ENCODE assay signal across 16 cellular contexts in genomic region chr5:30099634-30100033, GRCh38.
DNase-seq lines count a peak whose midpoint lies in the region; ATAC-seq, FAIRE-seq and TF ChIP-seq lines count a peak whose summit lies in the region.
"Had no signal": no experiment of that assay in that cellular context is flagged by ENCODE, and none has a peak within 500 bp of the region (broad histone marks: within the 10 kb centered on the region; RNA-seq: fewer than 3 reads in every experiment).

No MANE protein-coding gene starts in this region.

- peak overlapping the region; percentile 62 for H3K9ac ChIP-seq in astrocyte (ENCODE audit: low read length)

- FAIRE-seq in astrocyte (lab: Jason Lieb, UNC): no peak

- H3K79me2 ChIP-seq in astrocyte (ENCODE audit: insufficient read depth, low read length): peaks cover 4% of the 10 kb centered on the region

- H3K4me3 Mint-ChIP-seq in astrocyte (ENCODE audit: unreplicated experiment): no peak overlapping the region
- H3K4me3 Mint-ChIP-seq in osteocyte (ENCODE audit: unreplicated experiment): peak overlapping the region; percentile 61
- H3K4me3 Mint-ChIP-seq in activated T-cell treated with anti-CD3 and anti-CD28 coated beads, Interleukin-2, amount 50 U/mL, for 4 hours: no peak overlapping the region
- H3K4me3 Mint-ChIP-seq: activated naive CD4-positive, alpha-beta T cell treated with anti-CD3 and anti-CD28 coated beads for 36 hours; natural killer cell had no signal

- DNase-seq in HAP-1 (ENCODE audit: low spot score in 2 of 2): peak; percentile 38 to 93
- peak; percentile 70 to 94 for DNase-seq in NCI-H2081 (lab: John Stamatoyannopoulos, UW)
- peak; percentile 40 for DNase-seq in astrocyte (ENCODE audit: low read depth)
- DNase-seq in osteocyte (ENCODE audit: extremely low spot score, unreplicated experiment): no peak
- no peak for DNase-seq in activated T-cell treated with anti-CD3 and anti-CD28 coated beads, Interleukin-2, amount 50 U/mL, for 4 hours
- no peak for DNase-seq in activated CD4-positive, alpha-beta T cell treated with anti-CD3 and anti-CD28 coated beads for 4 hours
- DNase-seq: activated naive CD4-positive, alpha-beta T cell treated with anti-CD3 and anti-CD28 coated beads for 36 hours; erythroblast; GF-D8; hippocampal formation; natural killer cell; NCI-H2171; Peyer's patch; right lobe of liver had no signal

- TF ChIP-seq CTCF in astrocyte (IDR thresholded peaks at IDR 0.05; ENCODE audit: insufficient read depth, low read depth, low read length) (no peak), osteocyte (IDR thresholded peaks at IDR 0.05) (no peak)

- no peak overlapping the region for H3K27ac Mint-ChIP-seq in astrocyte (ENCODE audit: unreplicated experiment)
- H3K27ac Mint-ChIP-seq in osteocyte (ENCODE audit: unreplicated experiment): peak overlapping the region; percentile 99
- H3K27ac Mint-ChIP-seq: activated naive CD4-positive, alpha-beta T cell treated with anti-CD3 and anti-CD28 coated beads for 36 hours; natural killer cell had no signal

- H3K27me3 Mint-ChIP-seq in astrocyte (ENCODE audit: low read depth, unreplicated experiment) (no peaks in the 10 kb centered on the region), osteocyte (ENCODE audit: unreplicated experiment) (no peaks in the 10 kb centered on the region)
- H3K27me3 Mint-ChIP-seq in activated T-cell treated with anti-CD3 and anti-CD28 coated beads, Interleukin-2, amount 50 U/mL, for 4 hours (ENCODE audit: low read depth): no peaks in the 10 kb centered on the region

- H3K27ac ChIP-seq in astrocyte (ENCODE audit: low read depth, low read length): peak overlapping the region; percentile 74
- H3K27ac ChIP-seq: Peyer's patch, right lobe of liver had no signal

- H3K4me1 ChIP-seq in HAP-1 (peaks cover 52% of the 10 kb centered on the region), astrocyte (ENCODE audit: insufficient read depth, low read length) (peaks cover 14% of the 10 kb centered on the region)
- H3K4me1 ChIP-seq: Peyer's patch, right lobe of liver had no signal

- no peak overlapping the region for H3K4me3 ChIP-seq in HAP-1
- H3K4me3 ChIP-seq in astrocyte (ENCODE audit: insufficient read depth, low read depth, low read length): no peak overlapping the region
- H3K4me3 ChIP-seq: Peyer's patch, right lobe of liver had no signal

- no peaks in the 10 kb centered on the region for H3K36me3 ChIP-seq in HAP-1 (replicated peaks)
- H3K36me3 ChIP-seq in astrocyte (ENCODE audit: insufficient read depth, low read length): no peaks in the 10 kb centered on the region
- H3K36me3 ChIP-seq: Peyer's patch, right lobe of liver had no signal

- no peaks in the 10 kb centered on the region for H4K20me1 ChIP-seq in astrocyte (ENCODE audit: insufficient read depth, low read length)

- in situ Hi-C loops in HAP-1 (cut with MboI; ENCODE audit: low sequenced_read_pairs): no loop called here

- H3K4me2 ChIP-seq in astrocyte (ENCODE audit: low read length): peak overlapping the region; percentile 55

- H3K27me3 ChIP-seq in HAP-1 (ENCODE audit: low read depth): no peaks in the 10 kb centered on the region
- no peaks in the 10 kb centered on the region for H3K27me3 ChIP-seq in astrocyte (ENCODE audit: insufficient read depth, low read length)
- H3K27me3 ChIP-seq: Peyer's patch, right lobe of liver had no signal

- H2AFZ ChIP-seq in astrocyte (ENCODE audit: low read depth, low read length): no peak overlapping the region

- H3K36me3 Mint-ChIP-seq in astrocyte (ENCODE audit: low read depth, unreplicated experiment) (no peaks in the 10 kb centered on the region), osteocyte (ENCODE audit: unreplicated experiment) (peaks cover 27% of the 10 kb centered on the region)
- H3K36me3 Mint-ChIP-seq in activated T-cell treated with anti-CD3 and anti-CD28 coated beads, Interleukin-2, amount 50 U/mL, for 4 hours (ENCODE audit: insufficient read depth): no peaks in the 10 kb centered on the region
- H3K36me3 Mint-ChIP-seq: natural killer cell had no signal

- H3K4me1 Mint-ChIP-seq in astrocyte (ENCODE audit: low read depth, unreplicated experiment) (no peaks in the 10 kb centered on the region), osteocyte (ENCODE audit: unreplicated experiment) (peaks cover 72% of the 10 kb centered on the region)
- H3K4me1 Mint-ChIP-seq in activated T-cell treated with anti-CD3 and anti-CD28 coated beads, Interleukin-2, amount 50 U/mL, for 4 hours (ENCODE audit: low read depth): no peaks in the 10 kb centered on the region
- H3K4me1 Mint-ChIP-seq: natural killer cell had no signal

- H3K9me3 ChIP-seq in HAP-1 (no peaks in the 10 kb centered on the region), astrocyte (ENCODE audit: insufficient read depth, low read depth, low read length) (no peaks in the 10 kb centered on the region)
- H3K9me3 ChIP-seq: Peyer's patch, right lobe of liver had no signal

- no peak for ATAC-seq in activated CD4-positive, CD25-positive, alpha-beta regulatory T cell treated with anti-CD3 and anti-CD28 coated beads, Interleukin-2, amount 50 U/mL, for 24 hours
- ATAC-seq in HG03354 (IDR thresholded peaks at IDR 0.05; ENCODE audit: poor library complexity, severe bottlenecking, unreplicated experiment): no peak
- no peak for ATAC-seq in activated T-cell treated with anti-CD3 and anti-CD28 coated beads, Interleukin-2, amount 50 U/mL, for 4 hours
- ATAC-seq: natural killer cell, right lobe of liver had no signal

- H3K9me3 Mint-ChIP-seq in astrocyte (ENCODE audit: unreplicated experiment) (no peaks in the 10 kb centered on the region), osteocyte (ENCODE audit: unreplicated experiment) (no peaks in the 10 kb centered on the region)
- peaks cover 14% of the 10 kb centered on the region for H3K9me3 Mint-ChIP-seq in activated T-cell treated with anti-CD3 and anti-CD28 coated beads, Interleukin-2, amount 50 U/mL, for 4 hours

Comparison
In these comparisons a context has a peak if more than half of its experiments do, and no peak if none do; other contexts are left out.
1. DNase-seq: peak in HAP-1 (2 of 2), NCI-H2081 (2 of 2) and astrocyte (single experiment); none in osteocyte (single experiment), activated T-cell treated with anti-CD3 and anti-CD28 coated beads, Interleukin-2, amount 50 U/mL, for 4 hours (single experiment) and activated CD4-positive, alpha-beta T cell treated with anti-CD3 and anti-CD28 coated beads for 4 hours (0 of 2).